ENCODE assay signal across 8 cellular contexts in the genomic region with DNA sequence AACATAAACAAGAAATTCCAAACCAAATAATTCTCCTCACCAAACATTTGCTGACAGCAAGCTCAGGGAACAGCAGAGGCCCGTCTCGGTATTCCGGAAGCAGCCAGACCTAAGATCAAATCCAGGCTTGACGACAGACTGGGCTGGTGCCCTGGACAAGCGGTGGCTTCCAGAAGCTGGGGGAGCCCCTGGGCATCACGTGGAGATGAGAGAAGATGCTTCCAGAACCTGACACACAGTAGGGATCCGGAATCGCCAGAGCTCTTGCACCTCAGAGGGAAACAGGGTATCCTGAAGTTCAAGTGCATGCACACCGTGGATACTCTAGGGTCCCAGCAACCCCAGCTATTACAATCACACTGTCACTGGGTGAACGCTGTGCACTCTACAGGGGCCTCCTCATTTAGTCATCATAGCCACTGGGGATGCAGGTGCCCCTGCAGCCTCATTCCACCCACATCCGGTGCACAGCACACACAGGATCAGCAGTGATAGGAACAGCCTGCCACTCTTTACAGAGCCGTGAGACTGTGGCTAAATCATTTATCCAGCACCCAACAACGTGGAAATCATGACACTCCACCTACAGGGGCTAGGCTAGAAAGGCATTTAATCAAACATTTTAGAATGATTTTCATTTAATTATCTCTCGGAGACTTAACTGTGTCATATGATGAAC.
DNase-seq lines count a peak whose midpoint lies in the region; ATAC-seq and TF ChIP-seq lines count a peak whose summit lies in the region.

No MANE protein-coding gene starts in this region.

- ATAC-seq in RWPE2 (ENCODE audit: low read depth), result 0 out of 3 replicates have a peak, but pooled peaks have one; percentile 35
- ATAC-seq in natural killer cell, result peak; percentile 78 to 80 (median 79)
- no peak for ATAC-seq in HG03159 (IDR thresholded peaks at IDR 0.05; ENCODE audit: unreplicated experiment)

- peak overlapping the region; percentile 81 for H3K4me3 Mint-ChIP-seq in activated T-helper 2 cell treated with anti-CD3 and anti-CD28 coated beads, Interferon-gamma antibody, Interleukin-2, Interleukin-4, amounts not matched to agents 10 μg/mL and 5 μg/mL and 100 μg/mL, durations not matched to agents 14 hours and 24 hours and 36 hours (ENCODE audit: low read depth)
- peak overlapping the region; percentile 70 for H3K4me3 Mint-ChIP-seq in natural killer cell

- H3K27me3 ChIP-seq in RWPE2 (ENCODE audit: insufficient read depth, poor library complexity, severe bottlenecking) (no peaks in the 10 kb centered on the region), suprapubic skin (no peaks in the 10 kb centered on the region)

- H3K27ac ChIP-seq in RWPE2 (ENCODE audit: poor library complexity, severe bottlenecking) (no peak overlapping the region), suprapubic skin (peak overlapping the region; percentile 23)

- H3K27me3 Mint-ChIP-seq in activated T-helper 2 cell treated with anti-CD3 and anti-CD28 coated beads, Interferon-gamma antibody, Interleukin-2, Interleukin-4, amounts not matched to agents 10 μg/mL and 5 μg/mL and 100 μg/mL, durations not matched to agents 14 hours and 24 hours and 36 hours (ENCODE audit: low read depth), result no peaks in the 10 kb centered on the region
- no peaks in the 10 kb centered on the region for H3K27me3 Mint-ChIP-seq in natural killer cell (ENCODE audit: low read depth in 2 of 2)

- H3K36me3 ChIP-seq in RWPE2 (ENCODE audit: low read depth) (no peaks in the 10 kb centered on the region), suprapubic skin (no peaks in the 10 kb centered on the region)

- no peak for TF ChIP-seq EP300 in suprapubic skin (IDR thresholded peaks at IDR 0.05)

- no peaks in the 10 kb centered on the region for H3K4me1 ChIP-seq in RWPE2 (ENCODE audit: insufficient read depth, poor library complexity, severe bottlenecking)
- H3K4me1 ChIP-seq in suprapubic skin, result peaks cover 20% of the 10 kb centered on the region

- no peaks in the 10 kb centered on the region for H3K9me3 ChIP-seq in RWPE2 (ENCODE audit: severe bottlenecking)
- no peaks in the 10 kb centered on the region for H3K9me3 ChIP-seq in suprapubic skin

- H3K27ac Mint-ChIP-seq in activated T-helper 2 cell treated with anti-CD3 and anti-CD28 coated beads, Interferon-gamma antibody, Interleukin-2, Interleukin-4, amounts not matched to agents 10 μg/mL and 5 μg/mL and 100 μg/mL, durations not matched to agents 14 hours and 24 hours and 36 hours, result peak overlapping the region; percentile 81
- peak overlapping the region; percentile 76 to 77 for H3K27ac Mint-ChIP-seq in natural killer cell

- TF ChIP-seq CTCF in RWPE2 (IDR thresholded peaks at IDR 0.05; ENCODE audit: poor library complexity, severe bottlenecking) (no peak), natural killer cell (IDR thresholded peaks at IDR 0.05) (no peak), suprapubic skin (IDR thresholded peaks at IDR 0.05) (no peak)

- 81% methylated on average over 14 of the region's 14 CpGs for WGBS in suprapubic skin

- peaks cover 65% of the 10 kb centered on the region for H3K4me1 Mint-ChIP-seq in activated T-helper 2 cell treated with anti-CD3 and anti-CD28 coated beads, Interferon-gamma antibody, Interleukin-2, Interleukin-4, amounts not matched to agents 10 μg/mL and 5 μg/mL and 100 μg/mL, durations not matched to agents 14 hours and 24 hours and 36 hours (ENCODE audit: low read depth)
- peaks cover 46 to 57% of the 10 kb centered on the region in 2 donors for H3K4me1 Mint-ChIP-seq in natural killer cell

- H3K4me3 ChIP-seq in RWPE2 (ENCODE audit: severe bottlenecking) (no peak overlapping the region), suprapubic skin (no peak overlapping the region)

- DNase-seq in RWPE2 (ENCODE audit: low spot score) (peak; percentile 18), natural killer cell (no peak), suprapubic skin (ENCODE audit: low spot score in 2 of 2) (peak; percentile 48 to 70), NCI-H446 (lab: John Stamatoyannopoulos, UW) (no peak), NCI-H146 treated with DMSO at 0.1 percent for 48 hours (lab: John Stamatoyannopoulos, UW; ENCODE audit: unreplicated experiment) (no peak), GF-D8 (lab: John Stamatoyannopoulos, UW) (no peak)
- DNase-seq in activated T-helper 2 cell treated with anti-CD3 and anti-CD28 coated beads, Interferon-gamma antibody, Interleukin-2, Interleukin-4, amounts not matched to agents 10 μg/mL and 5 μg/mL and 100 μg/mL, durations not matched to agents 14 hours and 24 hours and 36 hours (ENCODE audit: low spot score), result peak; percentile 76

- no peaks in the 10 kb centered on the region for H3K9me3 Mint-ChIP-seq in activated T-helper 2 cell treated with anti-CD3 and anti-CD28 coated beads, Interferon-gamma antibody, Interleukin-2, Interleukin-4, amounts not matched to agents 10 μg/mL and 5 μg/mL and 100 μg/mL, durations not matched to agents 14 hours and 24 hours and 36 hours
- no peaks in the 10 kb centered on the region for H3K9me3 Mint-ChIP-seq in natural killer cell

- H3K36me3 Mint-ChIP-seq in activated T-helper 2 cell treated with anti-CD3 and anti-CD28 coated beads, Interferon-gamma antibody, Interleukin-2, Interleukin-4, amounts not matched to agents 10 μg/mL and 5 μg/mL and 100 μg/mL, durations not matched to agents 14 hours and 24 hours and 36 hours (ENCODE audit: low read depth), result peaks cover 8% of the 10 kb centered on the region
- H3K36me3 Mint-ChIP-seq in natural killer cell, result no peaks in the 10 kb centered on the region

- intact Hi-C loops in activated T-helper 2 cell treated with anti-CD3 and anti-CD28 coated beads, Interferon-gamma antibody, Interleukin-2, Interleukin-4, amounts not matched to agents 10 μg/mL and 5 μg/mL and 100 μg/mL, durations not matched to agents 14 hours and 24 hours and 36 hours (cut with micrococcal nuclease), result loop anchor here (1.0 to 2.0 kb wide), 6 partner anchors 9 to 71 kb away; no protein-coding TSS in a partner anchor
- intact Hi-C loops in natural killer cell (cut with micrococcal nuclease), result loop anchor here (1.0 kb wide), 1 partner anchor 31 kb away; no protein-coding TSS in a partner anchor

- no peak for TF ChIP-seq POLR2A in suprapubic skin (IDR thresholded peaks at IDR 0.05)

Comparison
In these comparisons a context has a peak if more than half of its experiments do, and no peak if none do; other contexts are left out.
1. DNase-seq: peak in RWPE2 (single experiment), activated T-helper 2 cell treated with anti-CD3 and anti-CD28 coated beads, Interferon-gamma antibody, Interleukin-2, Interleukin-4, amounts not matched to agents 10 μg/mL and 5 μg/mL and 100 μg/mL, durations not matched to agents 14 hours and 24 hours and 36 hours (single experiment) and suprapubic skin (2 of 2); none in natural killer cell (single experiment), NCI-H446 (0 of 2), NCI-H146 treated with DMSO at 0.1 percent for 48 hours (single experiment) and GF-D8 (single experiment).